8 cellular contexts compared by ENCODE assay signal in genomic region chr12:49092086-49092815, GRCh38. TPM values are rescaled to one million over a fixed set of nuclear protein-coding genes. Genes with fewer than 3 reads are reported as not detected.
DNase-seq lines count a peak whose midpoint lies in the region; ATAC-seq and TF ChIP-seq lines count a peak whose summit lies in the region.

No MANE protein-coding gene starts in this region.

- DNase-seq in SIG-M5 treated with dmso at 0.1 percent for 504 hours (lab: John Stamatoyannopoulos, UW; ENCODE audit: unreplicated experiment) (peak; percentile 45), SIG-M5 (lab: John Stamatoyannopoulos, UW) (no peak), PC-9 (peak in 1 of 2 experiments; percentile 47), head of caudate nucleus (peak; percentile 41 to 89 (median 72)), sigmoid colon (no peak), mesenteric fat pad (ENCODE audit: low spot score) (no peak)
- peak; percentile 29 for DNase-seq in activated gamma-delta T cell treated with anti-CD3 and anti-CD28 coated beads, Interleukin-2, amount 50 U/mL, for 16 hours (ENCODE audit: low read depth)

- H3K4me3 ChIP-seq in PC-9 = no peak overlapping the region
- H3K4me3 ChIP-seq in sigmoid colon = peak overlapping the region in 3 of 4 donors; percentile 17 to 28 (median 25)

- ATAC-seq in HG02973 (IDR thresholded peaks at IDR 0.05; ENCODE audit: unreplicated experiment) = no peak

- H3K9me2 ChIP-seq in PC-9 (ENCODE audit: insufficient read depth) = no peaks in the 10 kb centered on the region

- CTCF ChIA-PET in PC-9 (lab: Charles Lee) = interaction anchor here (1.0 to 1.2 kb wide), 2 partner anchors 13 to 29 kb away, joined by 3 to 4 read pairs; no protein-coding TSS in a partner anchor

- H3K36me3 ChIP-seq in PC-9 (ENCODE audit: low read depth) (no peaks in the 10 kb centered on the region), sigmoid colon (peaks cover 0 to 16% (median 4%) of the 10 kb centered on the region in 4 donors)

- H4K20me1 ChIP-seq in PC-9 (ENCODE audit: insufficient read depth) = no peaks in the 10 kb centered on the region

- POLR2A ChIA-PET in PC-9 (lab: Charles Lee; ENCODE audit: unreplicated experiment) = interaction anchor here (0.5 kb wide), 1 partner anchor 765 kb away, joined by 5 read pairs; no protein-coding TSS in a partner anchor

- no peak for TF ChIP-seq POLR2A in sigmoid colon (IDR thresholded peaks at IDR 0.05)

- peaks cover 25% of the 10 kb centered on the region; the same call in 1 of the 2 replicates for H3F3A ChIP-seq in PC-9 (ENCODE audit: insufficient read depth, low read depth)

- H3K79me2 ChIP-seq in PC-9 (ENCODE audit: low read depth) = no peaks in the 10 kb centered on the region

- TF ChIP-seq EP300 in sigmoid colon (IDR thresholded peaks at IDR 0.05) = no peak

- WGBS in sigmoid colon, 2 donors = 4 to 5% methylated on average over 32 of the region's 32 CpGs

- H3K9me3 ChIP-seq in PC-9 (ENCODE audit: insufficient read depth, low read depth) (no peaks in the 10 kb centered on the region), sigmoid colon (no peaks in the 10 kb centered on the region)

- intact Hi-C loops in PC-9 (cut with micrococcal nuclease; ENCODE audit: unreplicated experiment) (no loop called here), head of caudate nucleus (cut with DNase I) (no loop called here), sigmoid colon (cut with DNase I) (no loop called here)

- no TSS peak for BruUV-seq in PC-9 (replicated peaks; lab: Mats Ljungman, UMichigan)

- no peak overlapping the region for H3K27ac ChIP-seq in PC-9
- H3K27ac ChIP-seq in sigmoid colon = peak overlapping the region in 2 of 4 donors; percentile 30 to 32

- peak overlapping the region; percentile 35 for H3K4me2 ChIP-seq in PC-9

- TF ChIP-seq CTCF in PC-9 (conservative IDR thresholded peaks at IDR 0.05) = peak; percentile 58; the same call in 1 of the 2 replicates
- TF ChIP-seq CTCF in sigmoid colon (IDR thresholded peaks at IDR 0.05) = peak in 2 of 4 experiments; percentile 12 to 21

- H2AFZ ChIP-seq in PC-9 = no peak overlapping the region

- H3K4me1 ChIP-seq in PC-9 (replicated peaks; ENCODE audit: insufficient read depth) = peaks cover 24% of the 10 kb centered on the region
- peaks cover 0 to 66% (median 54%) of the 10 kb centered on the region in 4 donors for H3K4me1 ChIP-seq in sigmoid colon

- peaks cover 23% of the 10 kb centered on the region for H3K27me3 ChIP-seq in PC-9 (ENCODE audit: insufficient read depth, low read depth)
- H3K27me3 ChIP-seq in sigmoid colon = peaks cover 52 to 68% (median 61%) of the 10 kb centered on the region in 3 donors

RNA-seq across cellular contexts. Expression of gene DHH, which starts 2.4 kb away (rescaled TPM):
- total RNA-seq in PC-9 (2021) (0.13 and 0.28 TPM in 2 replicates), sigmoid colon (under 1 TPM in 2 of 4 donors, not detected in 2; 0.14 to 0.83 TPM), mesenteric fat pad (1.5 TPM)
- under 1 TPM in 1 of 3 donors, not detected in 2; 0.63 TPM for polyA plus RNA-seq in sigmoid colon

RNA-seq across cellular contexts. Expression of gene LMBR1L, which starts 18.4 kb away (rescaled TPM):
- total RNA-seq in PC-9 (2021) (53.9 and 63.3 TPM in 2 replicates), sigmoid colon (10 to 100 TPM; 34.6 to 82.3 (median 51.5) TPM), mesenteric fat pad (46.1 TPM)
- polyA plus RNA-seq in sigmoid colon = 10 to 100 TPM in 2 of 3 donors, 1 to 10 TPM in 1; 7.8 to 41.4 (median 10.2) TPM

RNA-seq across cellular contexts. Expression of gene RHEBL1, which starts 22.5 kb away (rescaled TPM):
- total RNA-seq in PC-9 (2021) = 2.9 and 3.4 TPM in 2 replicates
- total RNA-seq in sigmoid colon = under 1 TPM in 1 of 4 donors, not detected in 3; 0.36 TPM
- 1 to 10 TPM in 1 of 3 donors, not detected in 2; 2.2 TPM for polyA plus RNA-seq in sigmoid colon
- total RNA-seq in mesenteric fat pad = 0.42 TPM

RNA-seq across cellular contexts. Expression of gene KMT2D, which starts 31.7 kb away (rescaled TPM):
- total RNA-seq in PC-9 (2021) (94.0 and 97.9 TPM in 2 replicates), sigmoid colon (10 to 100 TPM; 18.2 to 52.9 (median 30.6) TPM), mesenteric fat pad (79.7 TPM)
- 10 to 100 TPM in 2 of 3 donors, 1 to 10 TPM in 1; 1.8 to 61.8 (median 10.2) TPM for polyA plus RNA-seq in sigmoid colon

RNA-seq across cellular contexts. Expression of gene TUBA1B, which starts 38.9 kb away (rescaled TPM):
- total RNA-seq in PC-9 (2021) = 930 and 1,061 TPM in 2 replicates
- 100 to 1,000 TPM; 651 to 712 (median 682) TPM for total RNA-seq in sigmoid colon
- polyA plus RNA-seq in sigmoid colon = 1,000 to 10,000 TPM in 1 of 3 donors, 100 to 1,000 TPM in 2; 482 to 1,083 (median 767) TPM
- total RNA-seq in mesenteric fat pad = 737 TPM

Comparison
In these comparisons a context has a peak if more than half of its experiments do, and no peak if none do; other contexts are left out.
1. DNase-seq: peak in SIG-M5 treated with dmso at 0.1 percent for 504 hours (single experiment), activated gamma-delta T cell treated with anti-CD3 and anti-CD28 coated beads, Interleukin-2, amount 50 U/mL, for 16 hours (single experiment) and head of caudate nucleus (42 of 42); none in SIG-M5 (single experiment), sigmoid colon (single experiment) and mesenteric fat pad (single experiment).